1 cellular context compared by ENCODE assay signal in the genomic region with DNA sequence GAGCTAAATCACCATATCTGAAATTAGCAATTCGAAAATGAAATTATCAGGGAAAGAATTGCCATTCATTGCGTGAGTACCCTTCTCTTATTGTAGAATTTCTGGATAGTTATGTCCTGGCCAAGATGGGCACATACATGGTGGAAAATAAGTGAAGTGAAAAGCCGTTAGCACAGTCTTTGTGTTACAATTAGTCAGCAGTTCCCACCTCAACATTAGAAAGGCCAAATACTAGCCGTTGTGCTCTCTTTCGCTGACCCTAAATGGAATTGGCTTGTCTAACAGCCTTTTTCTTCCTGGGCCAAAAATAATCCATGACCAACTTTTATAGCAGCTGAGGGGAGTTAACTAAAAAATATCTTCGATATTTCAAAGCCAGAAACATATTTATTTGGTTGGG.
A peak's percentile ranks its signal among the peaks of the same experiment; 100 is the strongest.
TF ChIP-seq lines count a peak whose summit lies in the region.

No MANE protein-coding gene starts in this region.

TF ChIP-seq in GM23338, 12 proteins besides CTCF, POLR2A, EP300 and RAD21 (continued from another document):
- TF ChIP-seq, protein P1, sequence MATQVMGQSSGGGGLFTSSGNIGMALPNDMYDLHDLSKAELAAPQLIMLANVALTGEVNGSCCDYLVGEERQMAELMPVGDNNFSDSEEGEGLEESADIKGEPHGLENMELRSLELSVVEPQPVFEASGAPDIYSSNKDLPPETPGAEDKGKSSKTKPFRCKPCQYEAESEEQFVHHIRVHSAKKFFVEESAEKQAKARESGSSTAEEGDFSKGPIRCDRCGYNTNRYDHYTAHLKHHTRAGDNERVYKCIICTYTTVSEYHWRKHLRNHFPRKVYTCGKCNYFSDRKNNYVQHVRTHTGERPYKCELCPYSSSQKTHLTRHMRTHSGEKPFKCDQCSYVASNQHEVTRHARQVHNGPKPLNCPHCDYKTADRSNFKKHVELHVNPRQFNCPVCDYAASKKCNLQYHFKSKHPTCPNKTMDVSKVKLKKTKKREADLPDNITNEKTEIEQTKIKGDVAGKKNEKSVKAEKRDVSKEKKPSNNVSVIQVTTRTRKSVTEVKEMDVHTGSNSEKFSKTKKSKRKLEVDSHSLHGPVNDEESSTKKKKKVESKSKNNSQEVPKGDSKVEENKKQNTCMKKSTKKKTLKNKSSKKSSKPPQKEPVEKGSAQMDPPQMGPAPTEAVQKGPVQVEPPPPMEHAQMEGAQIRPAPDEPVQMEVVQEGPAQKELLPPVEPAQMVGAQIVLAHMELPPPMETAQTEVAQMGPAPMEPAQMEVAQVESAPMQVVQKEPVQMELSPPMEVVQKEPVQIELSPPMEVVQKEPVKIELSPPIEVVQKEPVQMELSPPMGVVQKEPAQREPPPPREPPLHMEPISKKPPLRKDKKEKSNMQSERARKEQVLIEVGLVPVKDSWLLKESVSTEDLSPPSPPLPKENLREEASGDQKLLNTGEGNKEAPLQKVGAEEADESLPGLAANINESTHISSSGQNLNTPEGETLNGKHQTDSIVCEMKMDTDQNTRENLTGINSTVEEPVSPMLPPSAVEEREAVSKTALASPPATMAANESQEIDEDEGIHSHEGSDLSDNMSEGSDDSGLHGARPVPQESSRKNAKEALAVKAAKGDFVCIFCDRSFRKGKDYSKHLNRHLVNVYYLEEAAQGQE (IDR thresholded peaks at IDR 0.05; ENCODE audit: unreplicated experiment), result no peak
- 0 out of 2 replicates have a peak, but pooled peaks have one; percentile 14 for TF ChIP-seq NANOG (IDR thresholded peaks at IDR 0.05; ENCODE audit: borderline replicate concordance)
